Comparison of ENCODE assay signal across 8 cellular contexts in the genomic region with DNA sequence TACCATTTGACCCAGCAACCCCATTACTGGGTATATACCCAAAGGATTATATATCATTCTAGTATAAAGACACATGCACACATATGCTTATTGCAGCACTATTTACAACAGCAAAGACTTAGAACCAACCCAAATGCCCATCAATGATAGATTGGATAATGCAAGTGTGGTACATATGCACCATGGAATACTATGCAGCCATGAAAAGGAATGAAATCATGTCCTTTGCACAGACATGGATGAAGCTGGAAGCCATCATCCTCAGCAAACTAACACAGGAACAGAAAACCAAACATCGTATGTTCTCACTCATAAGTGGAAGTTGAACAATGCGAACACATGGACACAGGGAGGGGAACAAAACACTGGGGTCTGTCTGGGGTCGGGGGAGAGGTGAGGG. TPM values are rescaled to one million over a fixed set of nuclear protein-coding genes. Genes with fewer than 3 reads are reported as not detected.
"Had no signal": no experiment of that assay in that cellular context is flagged by ENCODE, and none has a peak within 500 bp of the region (broad histone marks: within the 10 kb centered on the region; RNA-seq: fewer than 3 reads in every experiment).

No MANE protein-coding gene starts in this region.

RNA-seq across cellular contexts. Expression of a gene that starts 50.6 kb away (rescaled TPM):
- total RNA-seq: naive thymus-derived CD8-positive, alpha-beta T cell; natural killer cell; natural killer cell treated with Interleukin-12 subunit alpha and Interleukin-12 subunit beta and Interleukin-15 and Interleukin-18, amount 100 ng/mL, for 72 hours; omental fat pad; psoas muscle; pulmonary artery endothelial cell; right cardiac atrium; spleen had no signal
- polyA plus RNA-seq: naive thymus-derived CD8-positive, alpha-beta T cell; right cardiac atrium had no signal
